Comparison of ENCODE assay signal across 2 cellular contexts in genomic region chr16:31351937-31352315, GRCh38.
TF ChIP-seq lines count a peak whose summit lies in the region.

No MANE protein-coding gene starts in this region.

TF ChIP-seq in SK-N-SH, 30 proteins besides CTCF, POLR2A, EP300 and RAD21 (continued from another document):
- TF ChIP-seq ZBTB33 (IDR thresholded peaks at IDR 0.05; ENCODE audit: borderline replicate concordance, low read depth) = no peak
- TF ChIP-seq JUND (IDR thresholded peaks at IDR 0.05) = no peak
- TF ChIP-seq RCOR1 (IDR thresholded peaks at IDR 0.05; ENCODE audit: low read length) = no peak
- no peak for TF ChIP-seq ELF1 (IDR thresholded peaks at IDR 0.05)
- TF ChIP-seq GABPA (IDR thresholded peaks at IDR 0.05; ENCODE audit: low read depth) = no peak
- TF ChIP-seq MEF2A (IDR thresholded peaks at IDR 0.05; ENCODE audit: borderline replicate concordance, low read depth) = no peak
- no peak for TF ChIP-seq RFX5 (IDR thresholded peaks at IDR 0.05; ENCODE audit: low read length)
- TF ChIP-seq FOXM1 (IDR thresholded peaks at IDR 0.05; ENCODE audit: low read depth) = no peak
- TF ChIP-seq GATA2 (CRISPR knock-in tag; IDR thresholded peaks at IDR 0.05) = no peak
- no peak for TF ChIP-seq NFIC (IDR thresholded peaks at IDR 0.05; ENCODE audit: borderline replicate concordance)
TF ChIP-seq in SK-N-SH: peak in this region for 0.

TF ChIP-seq in SK-N-SH treated with all-trans-retinoic acid at 6 μM for 48 hours, 23 proteins besides CTCF, POLR2A, EP300 and RAD21 (continued from another document):
- TF ChIP-seq POU6F1 (CRISPR knock-in tag; IDR thresholded peaks at IDR 0.05; ENCODE audit: borderline replicate concordance, low read depth) = no peak
- no peak for TF ChIP-seq ZNF70 (CRISPR knock-in tag; IDR thresholded peaks at IDR 0.05)
- TF ChIP-seq PPARA (CRISPR knock-in tag; IDR thresholded peaks at IDR 0.05; ENCODE audit: borderline replicate concordance) = no peak
- TF ChIP-seq GLIS3 (CRISPR knock-in tag; IDR thresholded peaks at IDR 0.05) = no peak
